In the genomic region with DNA sequence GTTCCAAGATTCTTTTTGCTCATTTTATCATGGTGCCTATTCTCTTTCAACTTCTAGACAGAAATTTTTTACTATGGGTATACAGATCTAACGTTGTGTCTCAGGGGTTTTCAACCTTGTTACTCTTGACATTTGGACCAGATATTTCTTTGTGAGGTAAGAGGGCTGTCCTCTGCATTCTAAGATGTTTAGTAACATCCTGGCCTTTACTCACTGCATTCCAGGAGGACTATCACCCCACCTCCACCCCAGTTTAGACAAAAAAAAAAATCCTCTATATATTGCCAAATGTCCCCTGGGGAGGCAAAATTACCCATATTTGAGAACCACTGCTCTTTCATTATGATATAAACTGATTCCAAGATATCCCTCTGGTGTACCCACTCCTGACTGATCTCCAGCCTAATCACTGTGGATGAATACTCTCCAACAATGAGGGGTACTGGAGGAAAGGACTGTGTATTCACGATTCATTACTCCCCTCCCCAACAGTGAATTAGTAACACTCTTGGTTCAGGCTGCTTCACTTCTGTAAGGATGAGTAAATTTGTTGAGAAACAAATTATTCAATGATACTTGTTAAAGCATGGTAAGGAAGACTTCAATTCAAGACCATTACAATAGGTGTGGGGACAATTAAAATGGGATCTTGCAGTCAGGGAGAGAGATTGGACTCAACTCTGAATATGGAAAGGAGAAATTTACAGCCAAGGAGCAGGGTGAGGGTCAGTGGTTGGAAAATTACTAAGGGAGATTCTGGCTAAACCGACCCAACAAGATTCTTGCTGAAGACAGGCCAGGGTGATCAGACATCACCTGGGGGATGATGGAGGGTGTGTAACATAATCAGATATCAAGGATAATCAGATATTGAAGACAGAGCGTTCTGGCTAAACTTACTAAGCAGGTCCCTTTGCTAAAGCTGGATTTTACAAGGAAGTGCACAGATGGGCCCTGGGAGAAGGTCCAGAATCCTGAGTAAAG, we compare ENCODE assay signal across 13 cellular contexts.
DNase-seq lines count a peak whose midpoint lies in the region; ATAC-seq and TF ChIP-seq lines count a peak whose summit lies in the region.
"Had no signal": no experiment of that assay in that cellular context is flagged by ENCODE, and none has a peak within 500 bp of the region (broad histone marks: within the 10 kb centered on the region; RNA-seq: fewer than 3 reads in every experiment).

No MANE protein-coding gene starts in this region.

- DNase-seq in A172 (ENCODE audit: low spot score) (peak; percentile 74), HS-27A (ENCODE audit: low read depth) (peak; percentile 60), SW 1271 (lab: John Stamatoyannopoulos, UW) (peak; percentile 6 to 52), fibroblast of the aortic adventitia (ENCODE audit: low read depth) (peak; percentile 81), RPMI8226 (no peak), HuH-7 (ENCODE audit: low spot score) (no peak), GM13977 (ENCODE audit: low spot score) (no peak)
- DNase-seq: activated CD4-positive, alpha-beta T cell treated with anti-CD3 and anti-CD28 coated beads, Interleukin-2, amount 50 U/mL, for 1 hour; activated T-cell treated with anti-CD3 and anti-CD28 coated beads, Interleukin-2, amount 50 U/mL, for 48 hours; amygdala; NCI-H1417 treated with DMSO at 0.1 percent for 48 hours had no signal

- H3K4me3 ChIP-seq in fibroblast of the aortic adventitia (ENCODE audit: low read depth, low read length) = no peak overlapping the region

- no peak for TF ChIP-seq CTCF in fibroblast of the aortic adventitia (IDR thresholded peaks at IDR 0.05; ENCODE audit: insufficient read depth, low read length)
- TF ChIP-seq CTCF in GM13977 (IDR thresholded peaks at IDR 0.05; ENCODE audit: extremely low read depth, insufficient read depth, missing control alignments) = no peak

- in situ Hi-C loops in GM13977 (cut with MboI; ENCODE audit: low pct_unique_long_range_greater_than_20kb, low sequenced_read_pairs, unreplicated experiment) = no loop called here

- ATAC-seq in GM21723 (IDR thresholded peaks at IDR 0.05; ENCODE audit: unreplicated experiment) = no peak
- ATAC-seq: Panc1 had no signal

Comparison
In these comparisons a context has a peak if more than half of its experiments do, and no peak if none do; other contexts are left out.
1. DNase-seq: peak in A172 (single experiment), HS-27A (single experiment), SW 1271 (2 of 2) and fibroblast of the aortic adventitia (single experiment); none in RPMI8226 (single experiment), HuH-7 (single experiment) and GM13977 (single experiment).